ENCODE assay signal across 9 cellular contexts in genomic region chr10:73493781-73494180, GRCh38. TPM values are rescaled to one million over a fixed set of nuclear protein-coding genes. Genes with fewer than 3 reads are reported as not detected.
A peak's percentile ranks its signal among the peaks of the same experiment; 100 is the strongest.
DNase-seq lines count a peak whose midpoint lies in the region; ATAC-seq, FAIRE-seq and TF ChIP-seq lines count a peak whose summit lies in the region.
"Had no signal": no experiment of that assay in that cellular context is flagged by ENCODE, and none has a peak within 500 bp of the region (broad histone marks: within the 10 kb centered on the region; RNA-seq: fewer than 3 reads in every experiment).

No MANE protein-coding gene starts in this region.

- H3K27me3 ChIP-seq in DND-41 (ENCODE audit: insufficient read depth, low read length, poor library complexity) (no peaks in the 10 kb centered on the region), OCI-LY1 (ENCODE audit: insufficient read depth, low read length) (no peaks in the 10 kb centered on the region), neural progenitor cell (no peaks in the 10 kb centered on the region), pancreas (no peaks in the 10 kb centered on the region)

- H2AFZ ChIP-seq in DND-41 (ENCODE audit: low read depth, low read length) (no peak overlapping the region), OCI-LY1 (ENCODE audit: low read length) (no peak overlapping the region), neural progenitor cell (replicated peaks) (no peak overlapping the region)

- TF ChIP-seq CTCF in DND-41 (IDR thresholded peaks at IDR 0.05; ENCODE audit: borderline replicate concordance, extremely low read depth, low read length, poor library complexity, severe bottlenecking) (no peak), OCI-LY1 (IDR thresholded peaks at IDR 0.05; ENCODE audit: low read length) (no peak), neural progenitor cell (IDR thresholded peaks at IDR 0.05) (no peak), pancreas (IDR thresholded peaks at IDR 0.05) (no peak)

- no peak for DNase-seq in DND-41
- peak; percentile 33 for DNase-seq in dedifferentiated amniotic fluid mesenchymal stem cell (ENCODE audit: extremely low spot score)
- no peak for DNase-seq in neural progenitor cell (ENCODE audit: low spot score)
- no peak for DNase-seq in pancreas
- no peak for DNase-seq in sciatic nerve (ENCODE audit: low spot score)
- no peak for DNase-seq in stimulated activated CD4-positive, alpha-beta T cell treated with anti-CD3 and anti-CD28 coated beads, Interleukin-4, amount 100 ng/mL, for 24 hours

- H3K79me2 ChIP-seq in DND-41 (ENCODE audit: insufficient read depth, low read length), result peaks cover 79% of the 10 kb centered on the region
- H3K79me2 ChIP-seq in OCI-LY1 (ENCODE audit: insufficient read depth, low read length), result peaks cover 57% of the 10 kb centered on the region
- H3K79me2 ChIP-seq in neural progenitor cell (ENCODE audit: low read depth), result peaks cover 67% of the 10 kb centered on the region

- H3K36me3 ChIP-seq in DND-41 (ENCODE audit: insufficient read depth, low read length), result peaks cover 2% of the 10 kb centered on the region; the same call in 1 of the 2 replicates
- H3K36me3 ChIP-seq in OCI-LY1 (ENCODE audit: insufficient read depth, low read length), result peaks cover 12% of the 10 kb centered on the region
- no peaks in the 10 kb centered on the region for H3K36me3 ChIP-seq in neural progenitor cell
- H3K36me3 ChIP-seq in pancreas, result peaks cover 0 to 4% (median 0%) of the 10 kb centered on the region in 3 donors

- H3K4me3 ChIP-seq in DND-41 (ENCODE audit: low read depth in 1 of 2, low read length in 2 of 2), result peak overlapping the region in 1 of 2 experiments; percentile 95; a peak in 2 of 4 replicates
- H3K4me3 ChIP-seq in OCI-LY1 (ENCODE audit: low read depth, low read length, poor library complexity, severe bottlenecking), result peak overlapping the region; percentile 71
- H3K4me3 ChIP-seq in neural progenitor cell, result peak overlapping the region; percentile 94
- no peak overlapping the region for H3K4me3 ChIP-seq in pancreas

- H3F3A ChIP-seq in OCI-LY1 (ENCODE audit: insufficient read depth, low read length), result no peaks in the 10 kb centered on the region
- peaks cover 16% of the 10 kb centered on the region for H3F3A ChIP-seq in neural progenitor cell (ENCODE audit: low read depth)

- H3K4me1 ChIP-seq in DND-41 (ENCODE audit: insufficient read depth, low read length) (peaks cover 37% of the 10 kb centered on the region), OCI-LY1 (ENCODE audit: insufficient read depth, low read length, severe bottlenecking) (peaks cover 30% of the 10 kb centered on the region), neural progenitor cell (peaks cover 12% of the 10 kb centered on the region), pancreas (peaks cover 0 to 34% (median 11%) of the 10 kb centered on the region in 3 donors)

- H4K20me1 ChIP-seq in DND-41 (ENCODE audit: insufficient read depth, low read length) (peaks cover 5% of the 10 kb centered on the region; the same call in 1 of the 2 replicates), OCI-LY1 (ENCODE audit: insufficient read depth, low read length) (no peaks in the 10 kb centered on the region), neural progenitor cell (ENCODE audit: low read depth) (no peaks in the 10 kb centered on the region)

- H3K4me1 Mint-ChIP-seq in neural progenitor cell, result peaks cover 26% of the 10 kb centered on the region

- no peaks in the 10 kb centered on the region for H3K9me2 ChIP-seq in OCI-LY1 (ENCODE audit: low read depth, low read length)

- peak overlapping the region; percentile 77 for H3K4me2 ChIP-seq in DND-41 (ENCODE audit: insufficient read depth, low read length)
- peak overlapping the region; percentile 89 for H3K4me2 ChIP-seq in OCI-LY1 (ENCODE audit: low read length)
- H3K4me2 ChIP-seq in neural progenitor cell, result peak overlapping the region; percentile 92

- intact Hi-C loops in pancreas (cut with DNase I), result no loop called here
- intact Hi-C loops in sciatic nerve (cut with DNase I), result no loop called here

- ATAC-seq in DND-41 (ENCODE audit: insufficient read depth, low read depth), result no peak
- ATAC-seq in pancreas, result no peak
- ATAC-seq in sciatic nerve, result no peak
- no peak for ATAC-seq in HG02885 (IDR thresholded peaks at IDR 0.05; ENCODE audit: poor library complexity, unreplicated experiment)

- FAIRE-seq in pancreas (lab: Jason Lieb, UNC), result no peak
- FAIRE-seq: endometrium had no signal

- 27 to 32% methylated on average over 2 of the region's 2 CpGs for WGBS in pancreas, 2 donors

- H3K36me3 Mint-ChIP-seq in neural progenitor cell, result peaks cover 15% of the 10 kb centered on the region

- H3K9me3 ChIP-seq in DND-41 (ENCODE audit: insufficient read depth, low read length, severe bottlenecking) (no peaks in the 10 kb centered on the region), OCI-LY1 (ENCODE audit: low read length) (no peaks in the 10 kb centered on the region), neural progenitor cell (ENCODE audit: low read depth) (no peaks in the 10 kb centered on the region), pancreas (no peaks in the 10 kb centered on the region)

- no peaks in the 10 kb centered on the region for H3K9me3 Mint-ChIP-seq in neural progenitor cell

- H3K27ac ChIP-seq in DND-41 (ENCODE audit: low read length) (no peak overlapping the region), OCI-LY1 (ENCODE audit: low read depth, low read length, poor library complexity, severe bottlenecking) (no peak overlapping the region), neural progenitor cell (no peak overlapping the region), pancreas (no peak overlapping the region)

- H3K9ac ChIP-seq in DND-41 (ENCODE audit: low read depth, low read length), result peak overlapping the region; percentile 88; the same call in 1 of the 2 replicates
- H3K9ac ChIP-seq in OCI-LY1 (ENCODE audit: low read length), result no peak overlapping the region; the same call in 1 of the 2 replicates
- H3K9ac ChIP-seq in neural progenitor cell, result no peak overlapping the region

- no peaks in the 10 kb centered on the region for H3K27me3 Mint-ChIP-seq in neural progenitor cell (ENCODE audit: insufficient read depth, low read depth)

- H3K4me3 Mint-ChIP-seq in neural progenitor cell, result peak overlapping the region; percentile 77

- no peak overlapping the region for H3K27ac Mint-ChIP-seq in neural progenitor cell

RNA-seq across cellular contexts. Expression of gene PPP3CB, which starts 2.0 kb away (rescaled TPM):
- 31.7 and 47.0 TPM in 2 replicates for total RNA-seq in neural progenitor cell (ENCODE audit: low replicate concordance)
- 10 to 100 TPM; 13.6 to 25.2 (median 17.6) TPM for total RNA-seq in pancreas
- polyA plus RNA-seq in pancreas, result 10 to 100 TPM; 18.6 to 29.9 TPM
- 63.1 TPM for total RNA-seq in sciatic nerve

Comparison
In these comparisons a context has a peak if more than half of its experiments do, and no peak if none do; other contexts are left out.
1. H3K4me3 ChIP-seq: peak in OCI-LY1 (single experiment) and neural progenitor cell (single experiment); none in pancreas (0 of 4).
2. Peak in every context shown above with its lines, with median percentiles within 50 percentile points of each other: H3K4me2 ChIP-seq.